ENCODE assay signal across 9 cellular contexts in the genomic region with DNA sequence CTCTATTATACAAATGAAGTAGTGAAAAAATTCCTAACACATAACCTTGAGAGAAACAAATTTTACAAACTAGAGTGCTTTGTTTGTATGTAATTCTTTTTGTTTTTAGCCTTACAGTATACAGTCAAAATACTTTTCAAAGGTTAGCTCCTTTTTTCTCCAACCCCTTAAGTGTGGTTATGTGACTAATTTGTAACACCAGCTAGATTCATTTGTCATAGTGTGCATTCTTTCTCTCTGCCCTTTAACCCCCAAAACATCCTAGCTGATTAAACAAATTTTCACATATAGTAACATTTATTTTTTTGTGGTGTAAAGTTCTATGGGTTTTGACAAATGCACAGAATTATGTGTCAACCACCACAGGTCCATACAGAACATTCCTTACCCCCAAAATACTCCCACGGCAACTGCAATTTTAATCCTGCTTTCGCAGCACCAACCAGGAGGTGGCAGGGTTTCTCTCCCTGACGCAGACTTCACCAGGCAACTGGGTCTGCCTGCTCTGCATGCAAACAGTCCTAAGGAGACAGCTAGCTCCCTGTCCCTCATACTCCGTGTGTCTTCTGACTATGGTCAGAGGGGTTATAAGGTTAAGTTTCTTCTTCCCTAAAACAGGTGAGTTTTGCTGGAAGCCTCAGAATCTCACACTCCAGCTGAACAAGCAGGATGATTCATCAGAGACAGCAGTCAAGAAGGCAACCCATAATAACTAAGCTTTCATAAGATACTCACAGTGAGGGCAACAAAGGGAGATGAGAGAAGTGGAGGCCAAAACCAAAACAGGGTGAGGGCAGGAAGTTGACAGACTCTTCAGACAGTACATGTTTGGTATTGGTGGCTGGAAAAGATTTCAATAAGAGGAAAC. TPM values are rescaled to one million over a fixed set of nuclear protein-coding genes. Genes with fewer than 3 reads are reported as not detected.
DNase-seq lines count a peak whose midpoint lies in the region; ATAC-seq, FAIRE-seq and TF ChIP-seq lines count a peak whose summit lies in the region.
"Had no signal": no experiment of that assay in that cellular context is flagged by ENCODE, and none has a peak within 500 bp of the region (broad histone marks: within the 10 kb centered on the region; RNA-seq: fewer than 3 reads in every experiment).

No MANE protein-coding gene starts in this region.

- no peak overlapping the region for H2BK120ac ChIP-seq in trophoblast cell (ENCODE audit: insufficient read depth, low read length, poor library complexity)

- no peak overlapping the region for H3K4me2 ChIP-seq in trophoblast cell (ENCODE audit: low read length)

- no peaks in the 10 kb centered on the region for H3K36me3 Mint-ChIP-seq in activated T-cell treated with anti-CD3 and anti-CD28 coated beads, Interleukin-2, amount 50 U/mL, for 24 hours (ENCODE audit: low read depth)
- H3K36me3 Mint-ChIP-seq in stimulated activated memory B cell treated with anti-CD40 and anti-IgM and Interleukin-4, amounts not matched to agents 10 μg/mL and 1 μg/mL and 100 μg/mL, for 72 hours: no peaks in the 10 kb centered on the region
- H3K36me3 Mint-ChIP-seq: naive B cell had no signal

- no peak overlapping the region for H3K18ac ChIP-seq in trophoblast cell (ENCODE audit: low read length)

- H3K27me3 Mint-ChIP-seq in activated T-cell treated with anti-CD3 and anti-CD28 coated beads, Interleukin-2, amount 50 U/mL, for 24 hours: peaks cover 6% of the 10 kb centered on the region
- no peaks in the 10 kb centered on the region for H3K27me3 Mint-ChIP-seq in stimulated activated memory B cell treated with anti-CD40 and anti-IgM and Interleukin-4, amounts not matched to agents 10 μg/mL and 1 μg/mL and 100 μg/mL, for 72 hours

- TF ChIP-seq CTCF in GM12872 (IDR thresholded peaks at IDR 0.05; ENCODE audit: insufficient read depth, low read depth, low read length): peak; percentile 72

- FAIRE-seq in frontal cortex (lab: Jason Lieb, UNC): no peak

- peaks cover 8% of the 10 kb centered on the region for H3K4me1 Mint-ChIP-seq in activated T-cell treated with anti-CD3 and anti-CD28 coated beads, Interleukin-2, amount 50 U/mL, for 24 hours (ENCODE audit: low read depth)
- no peaks in the 10 kb centered on the region for H3K4me1 Mint-ChIP-seq in stimulated activated memory B cell treated with anti-CD40 and anti-IgM and Interleukin-4, amounts not matched to agents 10 μg/mL and 1 μg/mL and 100 μg/mL, for 72 hours
- H3K4me1 Mint-ChIP-seq: naive B cell had no signal

- H4K12ac ChIP-seq in trophoblast cell (ENCODE audit: low read depth, low read length): no peak overlapping the region

- H3K4me3 ChIP-seq in trophoblast cell (ENCODE audit: low read depth, low read length): no peak overlapping the region

- H3K4ac ChIP-seq in trophoblast cell (ENCODE audit: low read depth, low read length): no peak overlapping the region

- H3K79me1 ChIP-seq in trophoblast cell (ENCODE audit: low read length): no peaks in the 10 kb centered on the region

- H3K9ac ChIP-seq in trophoblast cell (ENCODE audit: low read length): no peak overlapping the region

- no peaks in the 10 kb centered on the region for H3K27me3 ChIP-seq in trophoblast cell (ENCODE audit: insufficient read depth, low read length)

- in situ Hi-C loops in ACHN (cut with HindIII; ENCODE audit: low pct_ligation_motif_present, low pct_unique_long_range_greater_than_20kb, low sequenced_read_pairs): no loop called here

- H4K91ac ChIP-seq in trophoblast cell (ENCODE audit: low read depth, low read length): no peak overlapping the region

- H4K8ac ChIP-seq in trophoblast cell (ENCODE audit: low read depth, low read length): no peak overlapping the region

- H3K79me2 ChIP-seq in trophoblast cell (ENCODE audit: control insufficient read depth, insufficient read depth, low read length, poor library complexity): no peaks in the 10 kb centered on the region

- H3K27ac Mint-ChIP-seq in activated T-cell treated with anti-CD3 and anti-CD28 coated beads, Interleukin-2, amount 50 U/mL, for 24 hours: no peak overlapping the region
- H3K27ac Mint-ChIP-seq in stimulated activated memory B cell treated with anti-CD40 and anti-IgM and Interleukin-4, amounts not matched to agents 10 μg/mL and 1 μg/mL and 100 μg/mL, for 72 hours: no peak overlapping the region
- H3K27ac Mint-ChIP-seq: naive B cell had no signal

- no peaks in the 10 kb centered on the region for H3K9me3 Mint-ChIP-seq in activated T-cell treated with anti-CD3 and anti-CD28 coated beads, Interleukin-2, amount 50 U/mL, for 24 hours
- H3K9me3 Mint-ChIP-seq in stimulated activated memory B cell treated with anti-CD40 and anti-IgM and Interleukin-4, amounts not matched to agents 10 μg/mL and 1 μg/mL and 100 μg/mL, for 72 hours: no peaks in the 10 kb centered on the region
- H3K9me3 Mint-ChIP-seq: naive B cell had no signal

- no peak overlapping the region for H3K4me3 Mint-ChIP-seq in activated T-cell treated with anti-CD3 and anti-CD28 coated beads, Interleukin-2, amount 50 U/mL, for 24 hours
- no peak overlapping the region for H3K4me3 Mint-ChIP-seq in stimulated activated memory B cell treated with anti-CD40 and anti-IgM and Interleukin-4, amounts not matched to agents 10 μg/mL and 1 μg/mL and 100 μg/mL, for 72 hours
- H3K4me3 Mint-ChIP-seq: naive B cell had no signal

- H2BK5ac ChIP-seq in trophoblast cell (ENCODE audit: low read depth, low read length, poor library complexity): no peak overlapping the region

- H2AFZ ChIP-seq in trophoblast cell (ENCODE audit: insufficient read depth, low read length, poor library complexity): no peak overlapping the region

- no CpG with 5 or more reads among the region's 4 CpGs for WGBS in trophoblast cell (ENCODE audit: extremely low coverage, insufficient coverage, insufficient read length)

- H2BK12ac ChIP-seq in trophoblast cell (ENCODE audit: low read length): no peak overlapping the region

- no peak for ATAC-seq in HG03378 (IDR thresholded peaks at IDR 0.05; ENCODE audit: unreplicated experiment)
- ATAC-seq in stimulated activated memory B cell treated with anti-CD40 and anti-IgM and Interleukin-4, amounts not matched to agents 10 μg/mL and 1 μg/mL and 100 μg/mL, for 72 hours: no peak

- H3K9me3 ChIP-seq in trophoblast cell (ENCODE audit: insufficient read depth, low read depth, low read length): no peaks in the 10 kb centered on the region

- H3K27ac ChIP-seq in trophoblast cell (ENCODE audit: low read depth, low read length): peak overlapping the region; percentile 3

- DNase-seq in ACHN (peak; percentile 66), NCI-H1694 treated with DMSO at 0.1 percent for 48 hours (lab: John Stamatoyannopoulos, UW) (peak; percentile 19), frontal cortex (ENCODE audit: low spot score in 2 of 2) (peak; percentile 11 to 50), trophoblast cell (peak; percentile 33 to 73)
- peak; percentile 41 for DNase-seq in activated T-cell treated with anti-CD3 and anti-CD28 coated beads, Interleukin-2, amount 50 U/mL, for 24 hours
- DNase-seq: naive B cell had no signal

- H3K23ac ChIP-seq in trophoblast cell (ENCODE audit: low read length): no peak overlapping the region

- peaks cover 2 to 7% of the 10 kb centered on the region in 2 experiments for H3K4me1 ChIP-seq in trophoblast cell (ENCODE audit: control insufficient read depth in 1 of 2, insufficient read depth in 2 of 2, low read length in 2 of 2)

- peaks cover 0 to 2% of the 10 kb centered on the region in 2 experiments for H3K36me3 ChIP-seq in trophoblast cell (ENCODE audit: control insufficient read depth in 1 of 2, insufficient read depth in 2 of 2, low read length in 2 of 2)

- H3K14ac ChIP-seq in trophoblast cell (ENCODE audit: low read length): no peak overlapping the region

- H2AK5ac ChIP-seq in trophoblast cell (ENCODE audit: low read length): no peak overlapping the region

RNA-seq across cellular contexts. Expression of gene NR5A1, which starts 44.5 kb away (rescaled TPM):
- not detected for total RNA-seq in frontal cortex
- 0.31 and 0.32 TPM in 2 replicates for polyA plus RNA-seq in trophoblast cell (2013)
